Comparison of ENCODE assay signal across 8 cellular contexts in genomic region chr9:113011911-113012381, GRCh38. TPM values are rescaled to one million over a fixed set of nuclear protein-coding genes. Genes with fewer than 3 reads are reported as not detected.
DNase-seq lines count a peak whose midpoint lies in the region; ATAC-seq and TF ChIP-seq lines count a peak whose summit lies in the region.

TSS of gene ZNF883 (minus strand) at chr9:113012192.

- no peaks in the 10 kb centered on the region for H3K4me1 ChIP-seq in IMR-90 (ENCODE audit: control insufficient read depth, insufficient read depth, low read length)
- H3K4me1 ChIP-seq in mesendoderm (ENCODE audit: control insufficient read depth, low read depth, low read length), result no peaks in the 10 kb centered on the region

- peaks cover 20% of the 10 kb centered on the region for H3K9me3 Mint-ChIP-seq in activated CD4-positive, alpha-beta T cell treated with anti-CD3 and anti-CD28 coated beads, Interleukin-2, amount 10 ng/mL, durations not matched to agents 24 days and 14 days
- H3K9me3 Mint-ChIP-seq in effector memory CD8-positive, alpha-beta T cell, result peaks cover 0 to 9% of the 10 kb centered on the region in 2 donors

- dilution Hi-C loops in IMR-90 (cut with HindIII; ENCODE audit: low sequenced_read_pairs, unreplicated experiment), result no loop called here

- H3K36me3 ChIP-seq in IMR-90 (ENCODE audit: control insufficient read depth, insufficient read depth, low read length) (no peaks in the 10 kb centered on the region), mesendoderm (ENCODE audit: control insufficient read depth, insufficient read depth, low read length) (no peaks in the 10 kb centered on the region)

- H4K5ac ChIP-seq in IMR-90 (ENCODE audit: low read depth, low read length) (peak within 1 kb of the TSS; percentile 56), mesendoderm (ENCODE audit: low read length) (no peak within 1 kb of the TSS)

- TF ChIP-seq RAD21 in IMR-90 (IDR thresholded peaks at IDR 0.05; ENCODE audit: low read length), result no peak

- H3K18ac ChIP-seq in IMR-90 (ENCODE audit: low read depth, low read length) (no peak within 1 kb of the TSS), mesendoderm (ENCODE audit: low read length) (peak within 1 kb of the TSS; percentile 20)

- intact Hi-C loops in IMR-90 (cut with micrococcal nuclease), result no loop called here
- intact Hi-C loops in activated CD4-positive, alpha-beta T cell treated with anti-CD3 and anti-CD28 coated beads, Interleukin-2, amount 10 ng/mL, durations not matched to agents 24 days and 14 days (cut with micrococcal nuclease), result no loop called here

- H2AK9ac ChIP-seq in IMR-90 (replicated peaks; ENCODE audit: low read depth, low read length, poor library complexity), result no peak within 1 kb of the TSS

- H4K20me1 ChIP-seq in IMR-90 (ENCODE audit: insufficient read depth, low read length), result no peaks in the 10 kb centered on the region

- H3K9me1 ChIP-seq in IMR-90 (ENCODE audit: insufficient read depth, low read length), result no peaks in the 10 kb centered on the region

- no peaks in the 10 kb centered on the region for H3K27me3 Mint-ChIP-seq in activated CD4-positive, alpha-beta T cell treated with anti-CD3 and anti-CD28 coated beads, Interleukin-2, amount 10 ng/mL, durations not matched to agents 24 days and 14 days
- H3K27me3 Mint-ChIP-seq in effector memory CD8-positive, alpha-beta T cell, result peaks cover 20 to 21% of the 10 kb centered on the region in 2 donors

- no peak within 1 kb of the TSS for H3K27ac ChIP-seq in IMR-90 (ENCODE audit: insufficient read depth, low read length)
- no peak within 1 kb of the TSS for H3K27ac ChIP-seq in mesendoderm (ENCODE audit: low read depth, low read length)

- H2BK15ac ChIP-seq in IMR-90 (ENCODE audit: low read depth, low read length), result no peak within 1 kb of the TSS
- H2BK15ac ChIP-seq in mesendoderm (replicated peaks; ENCODE audit: low read depth), result no peak within 1 kb of the TSS

- no peaks in the 10 kb centered on the region for H3K79me2 ChIP-seq in mesendoderm (ENCODE audit: control insufficient read depth, insufficient read depth, low read length)

- no peak within 1 kb of the TSS for H2BK5ac ChIP-seq in IMR-90 (ENCODE audit: low read depth, low read length, poor library complexity, severe bottlenecking)
- no peak within 1 kb of the TSS for H2BK5ac ChIP-seq in mesendoderm (ENCODE audit: low read length)

- no peak within 1 kb of the TSS; the same call in 1 of the 2 replicates for H3K9ac ChIP-seq in IMR-90 (ENCODE audit: low read depth, low read length)
- H3K9ac ChIP-seq in mesendoderm (ENCODE audit: low read length), result peak within 1 kb of the TSS; percentile 65

- peak within 1 kb of the TSS; percentile 50 for H3K4me3 ChIP-seq in IMR-90 (ENCODE audit: insufficient read depth, low read depth, low read length)
- peak within 1 kb of the TSS; percentile 70 for H3K4me3 ChIP-seq in mesendoderm (ENCODE audit: low read length)

- DNase-seq in AG08396 (ENCODE audit: low spot score) (peak; percentile 75), IMR-90 (peak; percentile 55), mesendoderm (peak; percentile 87), SIG-M5 treated with dmso at 0.1 percent for 504 hours (lab: John Stamatoyannopoulos, UW; ENCODE audit: unreplicated experiment) (no peak)
- peak; percentile 59 for DNase-seq in activated CD4-positive, alpha-beta T cell treated with anti-CD3 and anti-CD28 coated beads, Interleukin-2, amount 10 ng/mL, durations not matched to agents 24 days and 14 days
- DNase-seq in effector memory CD8-positive, alpha-beta T cell, result peak in 2 of 3 experiments; percentile 1 to 9
- peak; percentile 2 to 9 for DNase-seq in stimulated activated CD8-positive, alpha-beta memory T cell treated with anti-CD3 and anti-CD28 coated beads, Interleukin-2, amount 100 ng/mL, for 48 hours (ENCODE audit: low read depth in 2 of 2)

- no peak within 1 kb of the TSS for H3K4ac ChIP-seq in IMR-90 (ENCODE audit: low read depth, low read length)
- H3K4ac ChIP-seq in mesendoderm (ENCODE audit: low read depth, low read length), result no peak within 1 kb of the TSS

- 0% methylated on average over 7 of the region's 30 CpGs; no CpG with 5 or more reads in 1 of the 2 experiments for WGBS in IMR-90 (ENCODE audit: extremely low coverage in 2 of 2, insufficient read length in 1 of 2), 2 experiments
- WGBS in mesendoderm (ENCODE audit: extremely low coverage, insufficient coverage, low lambda C conversion rate), result no CpG with 5 or more reads among the region's 30 CpGs

- peak within 1 kb of the TSS; percentile 79 for H3K4me2 ChIP-seq in IMR-90 (ENCODE audit: low read depth, low read length)
- peak within 1 kb of the TSS; percentile 84 for H3K4me2 ChIP-seq in mesendoderm (ENCODE audit: low read length)

- H3K27ac Mint-ChIP-seq in activated CD4-positive, alpha-beta T cell treated with anti-CD3 and anti-CD28 coated beads, Interleukin-2, amount 10 ng/mL, durations not matched to agents 24 days and 14 days, result no peak within 1 kb of the TSS
- H3K27ac Mint-ChIP-seq in effector memory CD8-positive, alpha-beta T cell, result peak within 1 kb of the TSS in 1 of 2 donors; percentile 62

- H2BK20ac ChIP-seq in IMR-90 (ENCODE audit: low read depth, low read length), result no peak within 1 kb of the TSS

- no peaks in the 10 kb centered on the region for H3K36me3 Mint-ChIP-seq in activated CD4-positive, alpha-beta T cell treated with anti-CD3 and anti-CD28 coated beads, Interleukin-2, amount 10 ng/mL, durations not matched to agents 24 days and 14 days (ENCODE audit: low read depth)
- no peaks in the 10 kb centered on the region for H3K36me3 Mint-ChIP-seq in effector memory CD8-positive, alpha-beta T cell (ENCODE audit: insufficient read depth)

- H4K91ac ChIP-seq in IMR-90 (ENCODE audit: insufficient read depth, low read depth, low read length), result no peak within 1 kb of the TSS

- H4K8ac ChIP-seq in IMR-90 (ENCODE audit: low read depth in 2 of 2, low read length in 2 of 2), result peak within 1 kb of the TSS; percentile 39 to 70; a peak in 3 of 4 replicates
- H4K8ac ChIP-seq in mesendoderm (ENCODE audit: low read depth, low read length), result peak within 1 kb of the TSS; percentile 91

- peaks cover 6% of the 10 kb centered on the region for H3K9me3 ChIP-seq in IMR-90 (ENCODE audit: control insufficient read depth, insufficient read depth, low read length)

- H3K23ac ChIP-seq in IMR-90 (ENCODE audit: low read depth, low read length), result no peak within 1 kb of the TSS
- no peak within 1 kb of the TSS for H3K23ac ChIP-seq in mesendoderm (ENCODE audit: low read length)

- H3K56ac ChIP-seq in IMR-90 (ENCODE audit: extremely low read depth, insufficient read depth, low read length) (no peak within 1 kb of the TSS), mesendoderm (ENCODE audit: low read length) (peak within 1 kb of the TSS; percentile 78)

- no peaks in the 10 kb centered on the region for H3K79me1 ChIP-seq in IMR-90 (ENCODE audit: low read depth in 1 of 2, low read length in 2 of 2)
- no peaks in the 10 kb centered on the region for H3K79me1 ChIP-seq in mesendoderm (ENCODE audit: low read length)

- no peak within 1 kb of the TSS for H2AK5ac ChIP-seq in IMR-90 (ENCODE audit: low read depth, low read length)
- no peak within 1 kb of the TSS for H2AK5ac ChIP-seq in mesendoderm (ENCODE audit: low read length)

- H3K4me3 Mint-ChIP-seq in activated CD4-positive, alpha-beta T cell treated with anti-CD3 and anti-CD28 coated beads, Interleukin-2, amount 10 ng/mL, durations not matched to agents 24 days and 14 days, result peak within 1 kb of the TSS; percentile 51
- peak within 1 kb of the TSS; percentile 74 to 87 for H3K4me3 Mint-ChIP-seq in effector memory CD8-positive, alpha-beta T cell

- ATAC-seq in IMR-90 (ENCODE audit: low read depth) (peak; percentile 99), GM18858 (IDR thresholded peaks at IDR 0.05; ENCODE audit: unreplicated experiment) (no peak)
- ATAC-seq in effector memory CD8-positive, alpha-beta T cell (replicated peaks), result peak; percentile 61

- H3K27me3 ChIP-seq in IMR-90 (ENCODE audit: control insufficient read depth, insufficient read depth, low read length) (no peaks in the 10 kb centered on the region), mesendoderm (ENCODE audit: insufficient read depth, low read length, poor library complexity) (no peaks in the 10 kb centered on the region)

- no peak within 1 kb of the TSS for H2BK120ac ChIP-seq in IMR-90 (ENCODE audit: low read depth, low read length)
- H2BK120ac ChIP-seq in mesendoderm (ENCODE audit: low read depth, low read length), result no peak within 1 kb of the TSS

- POLR2A ChIA-PET in IMR-90 (lab: Charles Lee; ENCODE audit: unreplicated experiment), result no interaction called here

- H2AFZ ChIP-seq in IMR-90 (replicated peaks; ENCODE audit: low read length, poor library complexity), result peak within 1 kb of the TSS; percentile 96

- 0 out of 2 replicates have a peak, but pooled peaks have one; percentile 6 for TF ChIP-seq CTCF in IMR-90 (conservative IDR thresholded peaks at IDR 0.05; ENCODE audit: low read depth, low read length)

- no TSS peak for BruUV-seq in IMR-90 (replicated peaks; lab: Mats Ljungman, UMichigan)

- no peak for TF ChIP-seq POLR2A in IMR-90 (IDR thresholded peaks at IDR 0.05; ENCODE audit: low read depth, low read length)

- H3K14ac ChIP-seq in IMR-90 (replicated peaks; ENCODE audit: low read depth, low read length), result no peak within 1 kb of the TSS; the same call in 1 of the 2 replicates

- in situ Hi-C loops in IMR-90 (cut with MboI; ENCODE audit: low sequenced_read_pairs), result no loop called here

- CTCF ChIA-PET in IMR-90 (lab: Yijun Ruan, JAX), result interaction anchor here (0.7 kb wide), 1 partner anchor 724 kb away, joined by 3 read pairs; no protein-coding TSS in a partner anchor

- H3K4me1 Mint-ChIP-seq in activated CD4-positive, alpha-beta T cell treated with anti-CD3 and anti-CD28 coated beads, Interleukin-2, amount 10 ng/mL, durations not matched to agents 24 days and 14 days, result no peaks in the 10 kb centered on the region
- peaks cover 0 to 8% of the 10 kb centered on the region in 2 donors for H3K4me1 Mint-ChIP-seq in effector memory CD8-positive, alpha-beta T cell (ENCODE audit: low read depth in 2 of 2)

TF ChIP-seq in IMR-90, 13 proteins besides CTCF, POLR2A, EP300 and RAD21:
- TF ChIP-seq BHLHE40 (IDR thresholded peaks at IDR 0.05; ENCODE audit: low read depth, low read length) (peak; percentile 23; the same call in 1 of the 2 replicates), SMC3 (IDR thresholded peaks at IDR 0.05; ENCODE audit: low read depth, low read length) (no peak), FOS (IDR thresholded peaks at IDR 0.05; ENCODE audit: low read depth, low read length) (no peak), RCOR1 (IDR thresholded peaks at IDR 0.05; ENCODE audit: insufficient replicate concordance, low read length) (no peak), MXI1 (IDR thresholded peaks at IDR 0.05; ENCODE audit: borderline replicate concordance, low read depth, low read length) (no peak)

RNA-seq across cellular contexts. Expression of gene ZNF883, which starts in this region (rescaled TPM):
- total RNA-seq in IMR-90 (2012; rRNA removed), result 0.54 and 0.83 TPM in 2 replicates
- polyA plus RNA-seq in IMR-90 (2012; rRNA removed), result 0.32 and 0.51 TPM in 2 replicates
- polyA plus RNA-seq in IMR-90 (2012; cell fraction: cytosol; rRNA removed), result 0.08 and 0.10 TPM in 2 replicates
- polyA plus RNA-seq in IMR-90 (2012; cell fraction: nucleus; rRNA removed; ENCODE audit: low replicate concordance), result 0.03 and 0.54 TPM in 2 replicates
- total RNA-seq in activated CD4-positive, alpha-beta T cell treated with anti-CD3 and anti-CD28 coated beads, Interleukin-2, amount 10 ng/mL, durations not matched to agents 24 days and 14 days, result 0.24 TPM in 1 of 2 replicates, not detected in the other
- 10.7 TPM for polyA plus RNA-seq in mesendoderm (2013, experiment 1 of 2)
- 9.5 TPM for polyA plus RNA-seq in mesendoderm (2013, experiment 2 of 2)

Comparison
In these comparisons a context has a peak if more than half of its experiments do, and no peak if none do; other contexts are left out.
1. Peak in DNase-seq, ATAC-seq, H3K4me3 ChIP-seq and H3K4me2 ChIP-seq in IMR-90; RNA of the gene not detected or under 1 TPM.
2. Peak in DNase-seq in activated CD4-positive, alpha-beta T cell treated with anti-CD3 and anti-CD28 coated beads, Interleukin-2, amount 10 ng/mL, durations not matched to agents 24 days and 14 days; RNA of the gene not detected or under 1 TPM.